ENCODE assay signal across 17 cellular contexts in genomic region chr2:205654878-205655601, GRCh38. TPM values are rescaled to one million over a fixed set of nuclear protein-coding genes. Genes with fewer than 3 reads are reported as not detected.
A peak's percentile ranks its signal among the peaks of the same experiment; 100 is the strongest.
DNase-seq lines count a peak whose midpoint lies in the region; ATAC-seq, FAIRE-seq and TF ChIP-seq lines count a peak whose summit lies in the region.
"Had no signal": no experiment of that assay in that cellular context is flagged by ENCODE, and none has a peak within 500 bp of the region (broad histone marks: within the 10 kb centered on the region; RNA-seq: fewer than 3 reads in every experiment).

No MANE protein-coding gene starts in this region.

- no peak overlapping the region for H2AFZ ChIP-seq in HepG2 (ENCODE audit: low read length)

- H4K20me1 ChIP-seq in HepG2 (ENCODE audit: insufficient read depth, low read length): no peaks in the 10 kb centered on the region

- H3K4me1 ChIP-seq in left lung (peaks cover 0 to 2% of the 10 kb centered on the region in 2 donors), HepG2 (ENCODE audit: insufficient read depth, low read length) (no peaks in the 10 kb centered on the region)

- DNase-seq in COLO829 (ENCODE audit: low spot score) (peak; percentile 53), OCI-M1 (lab: John Stamatoyannopoulos, UW) (peak; percentile 32), cardiac fibroblast (ENCODE audit: low read depth in 2 of 2) (peak; percentile 21 to 71), left lung (no peak), NCI-H1694 (lab: John Stamatoyannopoulos, UW) (no peak), HepG2 (ENCODE audit: low spot score) (no peak)
- DNase-seq in activated CD4-positive, alpha-beta T cell treated with anti-CD3 and anti-CD28 coated beads, Interleukin-2, amount 50 U/mL, for 4 hours: no peak
- DNase-seq: activated CD4-positive, alpha-beta T cell treated with anti-CD3 and anti-CD28 coated beads for 4 hours; CD4-positive, CD25-positive, alpha-beta regulatory T cell; immature natural killer cell; naive B cell; NCI-H2171 treated with DMSO at 0.1 percent for 48 hours; stomach; T-cell had no signal

- no peak overlapping the region for H3K27ac ChIP-seq in left lung
- no peak overlapping the region for H3K27ac ChIP-seq in HepG2 (ENCODE audit: extremely low read length, insufficient read depth, low read length)
- H3K27ac ChIP-seq: right atrium auricular region, stomach had no signal

- H3K4me2 ChIP-seq in HepG2 (ENCODE audit: low read depth, low read length): no peak overlapping the region

- TF ChIP-seq CTCF in cardiac fibroblast (IDR thresholded peaks at IDR 0.05; ENCODE audit: low read depth, low read length): no peak
- TF ChIP-seq CTCF in left lung (IDR thresholded peaks at IDR 0.05): no peak
- no peak for TF ChIP-seq CTCF in HepG2 (CRISPR knock-in tag; IDR thresholded peaks at IDR 0.05)

- no peak for FAIRE-seq in HepG2 (lab: Jason Lieb, UNC)
- FAIRE-seq: endothelial cell of umbilical vein had no signal

- in situ Hi-C loops in HepG2 (cut with HindIII; ENCODE audit: extremely low pct_ligation_motif_present, low pct_unique_long_range_greater_than_20kb): no loop called here

- no peaks in the 10 kb centered on the region for H3K79me2 ChIP-seq in HepG2 (ENCODE audit: insufficient read depth, low read length)

- H3K36me3 ChIP-seq in left lung: no peaks in the 10 kb centered on the region
- H3K36me3 ChIP-seq in HepG2 (replicated peaks in 1 of 2; ENCODE audit: control insufficient read depth in 1 of 2, insufficient read depth in 2 of 2, low read length in 2 of 2): no peaks in the 10 kb centered on the region
- H3K36me3 ChIP-seq: right atrium auricular region, stomach had no signal

- H3K4me3 ChIP-seq in cardiac fibroblast (replicated peaks in 1 of 2; ENCODE audit: low read depth in 2 of 2, low read length in 2 of 2): no peak overlapping the region
- no peak overlapping the region for H3K4me3 ChIP-seq in left lung
- H3K4me3 ChIP-seq in HepG2 (replicated peaks in 1 of 3; ENCODE audit: insufficient read depth in 1 of 3, low read depth in 2 of 3, low read length in 3 of 3): no peak overlapping the region
- H3K4me3 ChIP-seq: right atrium auricular region, stomach had no signal

- H3K27me3 ChIP-seq in left lung (no peaks in the 10 kb centered on the region), HepG2 (ENCODE audit: control insufficient read depth in 1 of 2, insufficient read depth in 2 of 2, low read length in 2 of 2) (no peaks in the 10 kb centered on the region; a peak in 1 of 5 replicates)
- H3K27me3 ChIP-seq: right atrium auricular region, stomach had no signal

- 32% methylated on average over 9 of the region's 10 CpGs for WGBS in HepG2 (ENCODE audit: low lambda C conversion rate)

- POLR2A ChIA-PET in HepG2 (lab: Yijun Ruan, JAX): no interaction called here

- TF ChIP-seq RAD21 in HepG2 (CRISPR knock-in tag; IDR thresholded peaks at IDR 0.05): no peak

- BruUV-seq in HepG2 (replicated peaks; lab: Mats Ljungman, UMichigan): no TSS peak

- TF ChIP-seq EP300 in HepG2 (IDR thresholded peaks at IDR 0.05; ENCODE audit: low read depth in 2 of 2, low read length in 2 of 2) (no peak), HepG2 (CRISPR knock-in tag; IDR thresholded peaks at IDR 0.05; ENCODE audit: borderline replicate concordance) (no peak)

- CTCF ChIA-PET in HepG2 (lab: Yijun Ruan, JAX; ENCODE audit: low intra/inter-chr PET ratio, low total read pairs): no interaction called here

- intact Hi-C loops in left lung (cut with DNase I) (no loop called here), HepG2 (cut with micrococcal nuclease; ENCODE audit: unreplicated experiment) (no loop called here)

- no peaks in the 10 kb centered on the region for H3K9me3 ChIP-seq in left lung
- no peaks in the 10 kb centered on the region for H3K9me3 ChIP-seq in HepG2 (ENCODE audit: low read length)
- H3K9me3 ChIP-seq: right atrium auricular region, stomach had no signal

- ATAC-seq in left lung (peak; percentile 47), HepG2 (no peak), HG02798 (IDR thresholded peaks at IDR 0.05; ENCODE audit: poor library complexity, unreplicated experiment) (no peak)
- ATAC-seq: T-cell had no signal

- no peak for TF ChIP-seq POLR2A in HepG2 (IDR thresholded peaks at IDR 0.05; ENCODE audit: insufficient read depth in 1 of 2, low read depth in 2 of 2, low read length in 2 of 2)

- H3K9ac ChIP-seq in HepG2 (ENCODE audit: insufficient read depth, low read depth, low read length): no peak overlapping the region

TF ChIP-seq in HepG2, 621 proteins besides CTCF, POLR2A, EP300 and RAD21 (continues in another document):
- no peak for TF ChIP-seq SRSF1 (optimal IDR thresholded peaks at IDR 0.05; ENCODE audit: low read depth, low read length)
- TF ChIP-seq AHR (CRISPR knock-in tag; IDR thresholded peaks at IDR 0.05): no peak
- no peak for TF ChIP-seq YEATS4 (CRISPR knock-in tag; IDR thresholded peaks at IDR 0.05; ENCODE audit: borderline replicate concordance)
- no peak for TF ChIP-seq ZNF841 (CRISPR knock-in tag; IDR thresholded peaks at IDR 0.05; ENCODE audit: borderline replicate concordance)
- no peak for TF ChIP-seq ZNF205 (CRISPR knock-in tag; IDR thresholded peaks at IDR 0.05)
- no peak for TF ChIP-seq ZNF280D (CRISPR knock-in tag; IDR thresholded peaks at IDR 0.05)
- TF ChIP-seq ZBTB4 (CRISPR knock-in tag; IDR thresholded peaks at IDR 0.05; ENCODE audit: borderline replicate concordance): no peak
- no peak for TF ChIP-seq TRIM24 (CRISPR knock-in tag; IDR thresholded peaks at IDR 0.05)

RNA-seq across cellular contexts. Expression of gene NRP2, which starts 27.3 kb away (rescaled TPM):
- total RNA-seq in left lung: 100 to 1,000 TPM in 1 of 2 donors, 10 to 100 TPM in 1; 75.7 to 122 TPM
- total RNA-seq in HepG2 (2016; rRNA removed; fragmentation: Illumina TruSeq; extraction: Trizol): 0.60 and 1.4 TPM in 2 replicates
- under 0.01 and 0.20 TPM in 2 replicates for total RNA-seq in HepG2 (2016; cell fraction: cytosol; rRNA removed; fragmentation: Illumina TruSeq; extraction: Trizol; ENCODE audit: low read depth)
- total RNA-seq in HepG2 (2016; cell fraction: insoluble cytoplasmic fraction; rRNA removed; fragmentation: Illumina TruSeq; extraction: Trizol): 0.79 and 0.93 TPM in 2 replicates
- 0.22 and 0.41 TPM in 2 replicates for total RNA-seq in HepG2 (2016; cell fraction: membrane; rRNA removed; fragmentation: Illumina TruSeq; extraction: Trizol)
- total RNA-seq in HepG2 (2016; cell fraction: nucleus; rRNA removed; fragmentation: Illumina TruSeq; extraction: Trizol): 1.4 and 2.4 TPM in 2 replicates
- polyA plus RNA-seq in HepG2 (2011; rRNA removed): 0.65 and 1.4 TPM in 2 replicates
- polyA plus RNA-seq in HepG2 (2011; cell fraction: cytosol; rRNA removed): 0.32 and 0.37 TPM in 2 replicates
- 0.51 and 0.66 TPM in 2 replicates for polyA plus RNA-seq in HepG2 (2011; cell fraction: nucleus; rRNA removed)
- polyA plus RNA-seq in HepG2 (2012): 0.54 and 3.3 TPM in 2 replicates
- 0.12 and 0.16 TPM in 2 replicates for polyA plus RNA-seq in HepG2 (2016; cell fraction: cytosol; fragmentation: Illumina TruSeq; extraction: Trizol; ENCODE audit: low read depth)
- 0.26 and 0.34 TPM in 2 replicates for polyA plus RNA-seq in HepG2 (2016; cell fraction: insoluble cytoplasmic fraction; fragmentation: Illumina TruSeq; extraction: Trizol; ENCODE audit: low read depth)
- polyA plus RNA-seq in HepG2 (2016; cell fraction: membrane; fragmentation: Illumina TruSeq; extraction: Trizol; ENCODE audit: low read depth): 0.09 and 0.37 TPM in 2 replicates
- polyA plus RNA-seq in HepG2 (2016; cell fraction: nucleus; fragmentation: Illumina TruSeq; extraction: Trizol; ENCODE audit: insufficient read depth, low read depth): 1.9 and 2.1 TPM in 2 replicates
- polyA minus RNA-seq in HepG2 (2011; rRNA and poly(A)+ RNA removed; ENCODE audit: low replicate concordance): 1.3 and 6.5 TPM in 2 replicates
- 0.49 and 0.88 TPM in 2 replicates for polyA minus RNA-seq in HepG2 (2011; cell fraction: cytosol; rRNA and poly(A)+ RNA removed)
- polyA minus RNA-seq in HepG2 (2011; cell fraction: nucleus; rRNA and poly(A)+ RNA removed): 1.4 and 1.7 TPM in 2 replicates
- total RNA-seq: CD4-positive, CD25-positive, alpha-beta regulatory T cell had no signal
- polyA plus RNA-seq: immature natural killer cell had no signal

Comparison
In these comparisons a context has a peak if more than half of its experiments do, and no peak if none do; other contexts are left out.
1. DNase-seq: peak in COLO829 (single experiment), OCI-M1 (single experiment) and cardiac fibroblast (2 of 2); none in left lung (0 of 2), NCI-H1694 (single experiment), HepG2 (single experiment) and activated CD4-positive, alpha-beta T cell treated with anti-CD3 and anti-CD28 coated beads, Interleukin-2, amount 50 U/mL, for 4 hours (0 of 2).
2. RNA of gene NRP2, which starts 27.3 kb away (total RNA-seq): 75.7 to 122 TPM in left lung; under 0.01 to 2.4 TPM in HepG2; every median in the first group is over 10 times any median in the second.